ENCODE assay signal across 1 cellular context in the genomic region with DNA sequence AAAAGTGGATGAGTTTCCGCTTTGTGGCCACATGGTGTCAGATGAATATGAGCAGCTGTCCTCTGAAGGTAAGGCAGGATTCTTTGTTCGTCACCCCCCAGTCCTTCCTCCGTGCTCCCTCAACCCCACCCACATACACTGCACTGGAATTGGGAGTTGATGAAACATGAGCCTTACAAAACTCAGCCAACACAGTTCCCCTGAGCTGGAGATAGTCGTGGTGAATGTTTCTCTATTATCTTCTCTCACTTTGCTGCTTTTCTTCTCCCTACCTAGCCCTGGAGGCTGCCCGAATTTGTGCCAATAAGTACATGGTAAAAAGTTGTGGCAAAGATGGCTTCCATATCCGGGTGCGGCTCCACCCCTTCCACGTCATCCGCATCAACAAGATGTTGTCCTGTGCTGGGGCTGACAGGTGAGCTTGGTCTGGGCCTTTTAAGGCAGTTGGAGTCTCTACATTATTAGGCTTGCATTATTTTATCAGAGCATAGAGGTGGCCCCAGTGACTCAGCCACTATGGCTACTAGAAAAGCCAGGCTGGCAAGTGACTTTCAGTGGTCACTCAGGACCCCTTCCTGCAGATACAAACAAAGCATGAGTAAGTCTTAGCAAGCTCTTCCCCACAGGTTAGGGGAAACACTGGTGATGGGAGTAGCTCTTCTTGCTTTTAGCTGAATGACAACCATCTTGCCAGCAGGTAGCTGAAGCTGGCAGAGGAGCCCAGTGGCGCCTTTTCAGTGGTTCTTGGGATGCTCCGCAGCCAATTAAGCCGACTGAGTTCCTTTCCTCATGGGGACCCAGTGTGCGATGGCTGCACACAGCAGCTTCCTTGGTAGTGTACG.
TF ChIP-seq lines count a peak whose summit lies in the region.

No MANE protein-coding gene starts in this region.

TF ChIP-seq in K562, 482 proteins besides CTCF, POLR2A, EP300 and RAD21 (continues in another document):
- TF ChIP-seq, protein P1, sequence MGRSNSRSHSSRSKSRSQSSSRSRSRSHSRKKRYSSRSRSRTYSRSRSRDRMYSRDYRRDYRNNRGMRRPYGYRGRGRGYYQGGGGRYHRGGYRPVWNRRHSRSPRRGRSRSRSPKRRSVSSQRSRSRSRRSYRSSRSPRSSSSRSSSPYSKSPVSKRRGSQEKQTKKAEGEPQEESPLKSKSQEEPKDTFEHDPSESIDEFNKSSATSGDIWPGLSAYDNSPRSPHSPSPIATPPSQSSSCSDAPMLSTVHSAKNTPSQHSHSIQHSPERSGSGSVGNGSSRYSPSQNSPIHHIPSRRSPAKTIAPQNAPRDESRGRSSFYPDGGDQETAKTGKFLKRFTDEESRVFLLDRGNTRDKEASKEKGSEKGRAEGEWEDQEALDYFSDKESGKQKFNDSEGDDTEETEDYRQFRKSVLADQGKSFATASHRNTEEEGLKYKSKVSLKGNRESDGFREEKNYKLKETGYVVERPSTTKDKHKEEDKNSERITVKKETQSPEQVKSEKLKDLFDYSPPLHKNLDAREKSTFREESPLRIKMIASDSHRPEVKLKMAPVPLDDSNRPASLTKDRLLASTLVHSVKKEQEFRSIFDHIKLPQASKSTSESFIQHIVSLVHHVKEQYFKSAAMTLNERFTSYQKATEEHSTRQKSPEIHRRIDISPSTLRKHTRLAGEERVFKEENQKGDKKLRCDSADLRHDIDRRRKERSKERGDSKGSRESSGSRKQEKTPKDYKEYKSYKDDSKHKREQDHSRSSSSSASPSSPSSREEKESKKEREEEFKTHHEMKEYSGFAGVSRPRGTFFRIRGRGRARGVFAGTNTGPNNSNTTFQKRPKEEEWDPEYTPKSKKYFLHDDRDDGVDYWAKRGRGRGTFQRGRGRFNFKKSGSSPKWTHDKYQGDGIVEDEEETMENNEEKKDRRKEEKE (IDR thresholded peaks at IDR 0.05; ENCODE audit: borderline replicate concordance in 1 of 2, control insufficient read depth in 1 of 2, low read depth in 2 of 2, low read length in 1 of 2) = peak in 1 of 2 experiments; percentile 25; a peak in 1 of 4 replicates
- TF ChIP-seq ATF1 (CRISPR knock-in tag; IDR thresholded peaks at IDR 0.05) (no peak), ATF1 (tag; IDR thresholded peaks at IDR 0.05) (peak; percentile 79), SIN3A (IDR thresholded peaks at IDR 0.05; ENCODE audit: borderline replicate concordance in 2 of 2, control insufficient read depth in 1 of 2, low read depth in 2 of 2, low read length in 2 of 2) (0 out of 4 replicates have a peak, but pooled peaks have one; percentile 18 to 27), ZNF282 (CRISPR knock-in tag; IDR thresholded peaks at IDR 0.05) (no peak), MAFK (IDR thresholded peaks at IDR 0.05; ENCODE audit: low read length) (no peak), SUPT5H (IDR thresholded peaks at IDR 0.05) (peak; percentile 33), CSDE1 (IDR thresholded peaks at IDR 0.05) (0 out of 4 replicates have a peak, but pooled peaks of 1 of the 2 experiments have one; percentile 44), POLR2B (IDR thresholded peaks at IDR 0.05; ENCODE audit: low read depth, partially characterized antibody) (peak; percentile 3), SP1 (CRISPR knock-in tag; IDR thresholded peaks at IDR 0.05) (0 out of 2 replicates have a peak, but pooled peaks have one; percentile 46), TCF3 (CRISPR knock-in tag; IDR thresholded peaks at IDR 0.05) (no peak), RBM39 (optimal IDR thresholded peaks at IDR 0.05; ENCODE audit: low read depth, low read length) (peak; percentile 51), CTBP1 (IDR thresholded peaks at IDR 0.05; ENCODE audit: borderline replicate concordance) (no peak), EZH2 (IDR thresholded peaks at IDR 0.05; ENCODE audit: borderline replicate concordance, low read depth, low read length) (no peak), CREM (IDR thresholded peaks at IDR 0.05; ENCODE audit: low read depth) (0 out of 2 replicates have a peak, but pooled peaks have one; percentile 6), ZNF431 (CRISPR knock-in tag; IDR thresholded peaks at IDR 0.05) (0 out of 2 replicates have a peak, but pooled peaks have one; percentile 35), YY1 (IDR thresholded peaks at IDR 0.05; ENCODE audit: borderline replicate concordance in 1 of 3, control insufficient read depth in 1 of 3, extremely low read depth in 1 of 3, insufficient read depth in 3 of 3, insufficient read length in 1 of 3, insufficient replicate concordance in 2 of 3, low read depth in 1 of 3, low read length in 2 of 3) (peak in 1 of 3 experiments; percentile 55), ZKSCAN8 (CRISPR knock-in tag; IDR thresholded peaks at IDR 0.05) (peak; percentile 2; the same call in 1 of the 2 replicates), ZC3H4 (CRISPR knock-in tag; IDR thresholded peaks at IDR 0.05; ENCODE audit: borderline replicate concordance) (peak; percentile 31; the same call in 1 of the 2 replicates), HDAC1 (IDR thresholded peaks at IDR 0.05) (peak in 1 of 2 experiments; percentile 6; a peak in 1 of 4 replicates), CREB1 (IDR thresholded peaks at IDR 0.05) (no peak; the same call in 1 of the 2 replicates), CREB1 (CRISPR knock-in tag; IDR thresholded peaks at IDR 0.05) (peak; percentile 43; the same call in 1 of the 2 replicates), POLR2G (IDR thresholded peaks at IDR 0.05; ENCODE audit: low read depth, low read length) (peak; percentile 70; the same call in 1 of the 2 replicates), PHB2 (IDR thresholded peaks at IDR 0.05; ENCODE audit: low read depth) (no peak), ZNF384 (IDR thresholded peaks at IDR 0.05; ENCODE audit: low read depth, low read length) (no peak), RUNX1 (IDR thresholded peaks at IDR 0.05; ENCODE audit: low read depth) (no peak), TBL1XR1 (IDR thresholded peaks at IDR 0.05; ENCODE audit: low read length in 2 of 2) (peak in 1 of 2 experiments; percentile 64; a peak in 1 of 4 replicates), SMAD4 (CRISPR knock-in tag; conservative IDR thresholded peaks at IDR 0.05) (no peak), FOXK1 (CRISPR knock-in tag; IDR thresholded peaks at IDR 0.05; ENCODE audit: borderline replicate concordance) (0 out of 2 replicates have a peak, but pooled peaks have one; percentile 15), ZBTB1 (CRISPR knock-in tag; IDR thresholded peaks at IDR 0.05; ENCODE audit: borderline replicate concordance, low read depth) (no peak), KLF6 (CRISPR knock-in tag; IDR thresholded peaks at IDR 0.05; ENCODE audit: borderline replicate concordance) (no peak), ZNF263 (CRISPR knock-in tag; IDR thresholded peaks at IDR 0.05; ENCODE audit: borderline replicate concordance) (peak; percentile 68; the same call in 1 of the 2 replicates)
- TF ChIP-seq, protein P2, sequence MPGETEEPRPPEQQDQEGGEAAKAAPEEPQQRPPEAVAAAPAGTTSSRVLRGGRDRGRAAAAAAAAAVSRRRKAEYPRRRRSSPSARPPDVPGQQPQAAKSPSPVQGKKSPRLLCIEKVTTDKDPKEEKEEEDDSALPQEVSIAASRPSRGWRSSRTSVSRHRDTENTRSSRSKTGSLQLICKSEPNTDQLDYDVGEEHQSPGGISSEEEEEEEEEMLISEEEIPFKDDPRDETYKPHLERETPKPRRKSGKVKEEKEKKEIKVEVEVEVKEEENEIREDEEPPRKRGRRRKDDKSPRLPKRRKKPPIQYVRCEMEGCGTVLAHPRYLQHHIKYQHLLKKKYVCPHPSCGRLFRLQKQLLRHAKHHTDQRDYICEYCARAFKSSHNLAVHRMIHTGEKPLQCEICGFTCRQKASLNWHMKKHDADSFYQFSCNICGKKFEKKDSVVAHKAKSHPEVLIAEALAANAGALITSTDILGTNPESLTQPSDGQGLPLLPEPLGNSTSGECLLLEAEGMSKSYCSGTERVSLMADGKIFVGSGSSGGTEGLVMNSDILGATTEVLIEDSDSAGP (CRISPR knock-in tag; IDR thresholded peaks at IDR 0.05) = peak; percentile 50; the same call in 1 of the 2 replicates
- TF ChIP-seq, protein P3, sequence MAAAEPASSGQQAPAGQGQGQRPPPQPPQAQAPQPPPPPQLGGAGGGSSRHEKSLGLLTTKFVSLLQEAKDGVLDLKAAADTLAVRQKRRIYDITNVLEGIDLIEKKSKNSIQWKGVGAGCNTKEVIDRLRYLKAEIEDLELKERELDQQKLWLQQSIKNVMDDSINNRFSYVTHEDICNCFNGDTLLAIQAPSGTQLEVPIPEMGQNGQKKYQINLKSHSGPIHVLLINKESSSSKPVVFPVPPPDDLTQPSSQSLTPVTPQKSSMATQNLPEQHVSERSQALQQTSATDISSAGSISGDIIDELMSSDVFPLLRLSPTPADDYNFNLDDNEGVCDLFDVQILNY (CRISPR knock-in tag; IDR thresholded peaks at IDR 0.05) = 0 out of 2 replicates have a peak, but pooled peaks have one; percentile 58
- TF ChIP-seq, protein P4, sequence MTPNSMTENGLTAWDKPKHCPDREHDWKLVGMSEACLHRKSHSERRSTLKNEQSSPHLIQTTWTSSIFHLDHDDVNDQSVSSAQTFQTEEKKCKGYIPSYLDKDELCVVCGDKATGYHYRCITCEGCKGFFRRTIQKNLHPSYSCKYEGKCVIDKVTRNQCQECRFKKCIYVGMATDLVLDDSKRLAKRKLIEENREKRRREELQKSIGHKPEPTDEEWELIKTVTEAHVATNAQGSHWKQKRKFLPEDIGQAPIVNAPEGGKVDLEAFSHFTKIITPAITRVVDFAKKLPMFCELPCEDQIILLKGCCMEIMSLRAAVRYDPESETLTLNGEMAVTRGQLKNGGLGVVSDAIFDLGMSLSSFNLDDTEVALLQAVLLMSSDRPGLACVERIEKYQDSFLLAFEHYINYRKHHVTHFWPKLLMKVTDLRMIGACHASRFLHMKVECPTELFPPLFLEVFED (CRISPR knock-in tag; conservative IDR thresholded peaks at IDR 0.05) = no peak
- TF ChIP-seq, protein P5, sequence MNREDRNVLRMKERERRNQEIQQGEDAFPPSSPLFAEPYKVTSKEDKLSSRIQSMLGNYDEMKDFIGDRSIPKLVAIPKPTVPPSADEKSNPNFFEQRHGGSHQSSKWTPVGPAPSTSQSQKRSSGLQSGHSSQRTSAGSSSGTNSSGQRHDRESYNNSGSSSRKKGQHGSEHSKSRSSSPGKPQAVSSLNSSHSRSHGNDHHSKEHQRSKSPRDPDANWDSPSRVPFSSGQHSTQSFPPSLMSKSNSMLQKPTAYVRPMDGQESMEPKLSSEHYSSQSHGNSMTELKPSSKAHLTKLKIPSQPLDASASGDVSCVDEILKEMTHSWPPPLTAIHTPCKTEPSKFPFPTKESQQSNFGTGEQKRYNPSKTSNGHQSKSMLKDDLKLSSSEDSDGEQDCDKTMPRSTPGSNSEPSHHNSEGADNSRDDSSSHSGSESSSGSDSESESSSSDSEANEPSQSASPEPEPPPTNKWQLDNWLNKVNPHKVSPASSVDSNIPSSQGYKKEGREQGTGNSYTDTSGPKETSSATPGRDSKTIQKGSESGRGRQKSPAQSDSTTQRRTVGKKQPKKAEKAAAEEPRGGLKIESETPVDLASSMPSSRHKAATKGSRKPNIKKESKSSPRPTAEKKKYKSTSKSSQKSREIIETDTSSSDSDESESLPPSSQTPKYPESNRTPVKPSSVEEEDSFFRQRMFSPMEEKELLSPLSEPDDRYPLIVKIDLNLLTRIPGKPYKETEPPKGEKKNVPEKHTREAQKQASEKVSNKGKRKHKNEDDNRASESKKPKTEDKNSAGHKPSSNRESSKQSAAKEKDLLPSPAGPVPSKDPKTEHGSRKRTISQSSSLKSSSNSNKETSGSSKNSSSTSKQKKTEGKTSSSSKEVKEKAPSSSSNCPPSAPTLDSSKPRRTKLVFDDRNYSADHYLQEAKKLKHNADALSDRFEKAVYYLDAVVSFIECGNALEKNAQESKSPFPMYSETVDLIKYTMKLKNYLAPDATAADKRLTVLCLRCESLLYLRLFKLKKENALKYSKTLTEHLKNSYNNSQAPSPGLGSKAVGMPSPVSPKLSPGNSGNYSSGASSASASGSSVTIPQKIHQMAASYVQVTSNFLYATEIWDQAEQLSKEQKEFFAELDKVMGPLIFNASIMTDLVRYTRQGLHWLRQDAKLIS (CRISPR knock-in tag; IDR thresholded peaks at IDR 0.05) = 0 out of 2 replicates have a peak, but pooled peaks have one; percentile 50
- TF ChIP-seq, protein P6, sequence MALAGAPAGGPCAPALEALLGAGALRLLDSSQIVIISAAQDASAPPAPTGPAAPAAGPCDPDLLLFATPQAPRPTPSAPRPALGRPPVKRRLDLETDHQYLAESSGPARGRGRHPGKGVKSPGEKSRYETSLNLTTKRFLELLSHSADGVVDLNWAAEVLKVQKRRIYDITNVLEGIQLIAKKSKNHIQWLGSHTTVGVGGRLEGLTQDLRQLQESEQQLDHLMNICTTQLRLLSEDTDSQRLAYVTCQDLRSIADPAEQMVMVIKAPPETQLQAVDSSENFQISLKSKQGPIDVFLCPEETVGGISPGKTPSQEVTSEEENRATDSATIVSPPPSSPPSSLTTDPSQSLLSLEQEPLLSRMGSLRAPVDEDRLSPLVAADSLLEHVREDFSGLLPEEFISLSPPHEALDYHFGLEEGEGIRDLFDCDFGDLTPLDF (CRISPR knock-in tag; IDR thresholded peaks at IDR 0.05) = 0 out of 2 replicates have a peak, but pooled peaks have one; percentile 14
- TF ChIP-seq, protein P7, sequence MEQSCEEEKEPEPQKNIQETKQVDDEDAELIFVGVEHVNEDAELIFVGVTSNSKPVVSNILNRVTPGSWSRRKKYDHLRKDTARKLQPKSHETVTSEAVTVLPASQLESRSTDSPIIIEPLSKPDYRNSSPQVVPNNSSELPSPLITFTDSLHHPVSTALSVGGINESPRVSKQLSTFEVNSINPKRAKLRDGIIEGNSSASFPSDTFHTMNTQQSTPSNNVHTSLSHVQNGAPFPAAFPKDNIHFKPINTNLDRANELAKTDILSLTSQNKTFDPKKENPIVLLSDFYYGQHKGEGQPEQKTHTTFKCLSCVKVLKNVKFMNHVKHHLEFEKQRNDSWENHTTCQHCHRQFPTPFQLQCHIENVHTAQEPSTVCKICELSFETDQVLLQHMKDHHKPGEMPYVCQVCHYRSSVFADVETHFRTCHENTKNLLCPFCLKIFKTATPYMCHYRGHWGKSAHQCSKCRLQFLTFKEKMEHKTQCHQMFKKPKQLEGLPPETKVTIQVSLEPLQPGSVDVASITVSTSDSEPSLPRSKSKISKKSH (CRISPR knock-in tag; IDR thresholded peaks at IDR 0.05) = no peak
- TF ChIP-seq, protein P8, sequence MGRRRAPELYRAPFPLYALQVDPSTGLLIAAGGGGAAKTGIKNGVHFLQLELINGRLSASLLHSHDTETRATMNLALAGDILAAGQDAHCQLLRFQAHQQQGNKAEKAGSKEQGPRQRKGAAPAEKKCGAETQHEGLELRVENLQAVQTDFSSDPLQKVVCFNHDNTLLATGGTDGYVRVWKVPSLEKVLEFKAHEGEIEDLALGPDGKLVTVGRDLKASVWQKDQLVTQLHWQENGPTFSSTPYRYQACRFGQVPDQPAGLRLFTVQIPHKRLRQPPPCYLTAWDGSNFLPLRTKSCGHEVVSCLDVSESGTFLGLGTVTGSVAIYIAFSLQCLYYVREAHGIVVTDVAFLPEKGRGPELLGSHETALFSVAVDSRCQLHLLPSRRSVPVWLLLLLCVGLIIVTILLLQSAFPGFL (CRISPR knock-in tag; IDR thresholded peaks at IDR 0.05) = 0 out of 2 replicates have a peak, but pooled peaks have one; percentile 47
